Comparison of ENCODE assay signal across 21 cellular contexts in the genomic region with DNA sequence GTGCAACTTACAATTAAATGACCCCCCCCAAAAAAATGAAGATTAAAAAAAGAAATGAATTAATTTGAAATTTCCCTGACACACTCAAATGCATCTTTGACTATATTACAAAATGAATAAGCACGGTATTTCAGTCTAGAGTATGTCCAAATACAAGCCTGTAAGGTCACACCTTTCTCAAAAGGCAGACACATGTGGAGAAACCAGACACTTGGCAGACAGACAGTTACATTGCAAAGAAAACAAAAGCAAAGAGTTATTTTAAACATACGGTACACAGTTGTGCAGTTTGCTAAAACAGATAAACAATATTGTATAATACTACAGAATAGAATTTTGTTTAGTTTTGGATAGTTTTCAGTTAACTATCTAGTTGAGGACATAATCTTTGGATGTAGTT.
A peak's percentile ranks its signal among the peaks of the same experiment; 100 is the strongest.
DNase-seq lines count a peak whose midpoint lies in the region; ATAC-seq and TF ChIP-seq lines count a peak whose summit lies in the region.
"Had no signal": no experiment of that assay in that cellular context is flagged by ENCODE, and none has a peak within 500 bp of the region (broad histone marks: within the 10 kb centered on the region; RNA-seq: fewer than 3 reads in every experiment).

No MANE protein-coding gene starts in this region.

- H3K27me3 ChIP-seq in parathyroid adenoma (ENCODE audit: control insufficient read depth, insufficient read depth, low read length) = no peaks in the 10 kb centered on the region
- H3K27me3 ChIP-seq: gastroesophageal sphincter, sigmoid colon, suprapubic skin, uterus had no signal

- no peaks in the 10 kb centered on the region for H3K4me1 Mint-ChIP-seq in activated T-cell treated with anti-CD3 and anti-CD28 coated beads, Interleukin-2, amount 50 U/mL, for 24 hours (ENCODE audit: low read depth)
- H3K4me1 Mint-ChIP-seq in stimulated activated naive CD8-positive, alpha-beta T cell treated with anti-CD3 and anti-CD28 coated beads, Interleukin-15, amount 100 ng/mL, for 72 hours = no peaks in the 10 kb centered on the region

- no peak overlapping the region for H3K9ac ChIP-seq in parathyroid adenoma

- no peak for TF ChIP-seq CTCF in astrocyte of the spinal cord (IDR thresholded peaks at IDR 0.05; ENCODE audit: low read depth, low read length)
- TF ChIP-seq CTCF in fibroblast of villous mesenchyme (IDR thresholded peaks at IDR 0.05; ENCODE audit: insufficient read depth, low read depth, low read length) = no peak
- no peak for TF ChIP-seq CTCF in parathyroid adenoma (IDR thresholded peaks at IDR 0.05)

- DNase-seq in HCEC 1CT = peak; percentile 3
- DNase-seq in astrocyte of the spinal cord (ENCODE audit: low read depth, low spot score) = peak; percentile 34
- DNase-seq in fibroblast of villous mesenchyme (ENCODE audit: low read depth) = peak; percentile 88
- no peak for DNase-seq in NCI-H146 (lab: John Stamatoyannopoulos, UW)
- DNase-seq in cerebellum (ENCODE audit: low spot score) = no peak
- DNase-seq in activated T-cell treated with anti-CD3 and anti-CD28 coated beads, Interleukin-2, amount 50 U/mL, for 24 hours = no peak
- DNase-seq in stimulated activated naive CD8-positive, alpha-beta T cell treated with anti-CD3 and anti-CD28 coated beads, Interleukin-15, amount 100 ng/mL, for 72 hours = no peak
- DNase-seq: activated CD4-positive, alpha-beta T cell treated with anti-CD3 and anti-CD28 coated beads, Interleukin-2, amount 50 U/mL, for 48 hours; activated CD8-positive, alpha-beta memory T cell treated with anti-CD3 and anti-CD28 coated beads, Interleukin-2, amount 50 U/mL, for 48 hours; activated effector memory CD4-positive, alpha-beta T cell treated with Interleukin-2 at 50 U/mL for 16 hours; NCI-H524 treated with DMSO at 0.1 percent for 48 hours; sigmoid colon; uterus had no signal

- H3K27ac ChIP-seq in parathyroid adenoma = no peak overlapping the region
- H3K27ac ChIP-seq: C4-2B, gastroesophageal sphincter, suprapubic skin, uterus, VCaP had no signal

- in situ Hi-C loops in astrocyte of the spinal cord (cut with HindIII; ENCODE audit: low sequenced_read_pairs) = no loop called here

- H3K27me3 Mint-ChIP-seq in activated T-cell treated with anti-CD3 and anti-CD28 coated beads, Interleukin-2, amount 50 U/mL, for 24 hours = no peaks in the 10 kb centered on the region
- H3K27me3 Mint-ChIP-seq in stimulated activated naive CD8-positive, alpha-beta T cell treated with anti-CD3 and anti-CD28 coated beads, Interleukin-15, amount 100 ng/mL, for 72 hours = no peaks in the 10 kb centered on the region
- H3K27me3 Mint-ChIP-seq: dendritic cell treated with granulocyte-macrophage colony-stimulating factor and Interleukin-4, amounts not matched to agents 40 ng/mL and 50 ng/mL, for 4 days; progenitor cell of endocrine pancreas had no signal

- peak overlapping the region; percentile 14 for H2AFZ ChIP-seq in parathyroid adenoma

- no peaks in the 10 kb centered on the region for H3K9me3 Mint-ChIP-seq in activated T-cell treated with anti-CD3 and anti-CD28 coated beads, Interleukin-2, amount 50 U/mL, for 24 hours
- H3K9me3 Mint-ChIP-seq in stimulated activated naive CD8-positive, alpha-beta T cell treated with anti-CD3 and anti-CD28 coated beads, Interleukin-15, amount 100 ng/mL, for 72 hours = peaks cover 4 to 5% of the 10 kb centered on the region in 2 donors
- H3K9me3 Mint-ChIP-seq: nephron had no signal

- no peak for ATAC-seq in stimulated activated naive CD8-positive, alpha-beta T cell treated with anti-CD3 and anti-CD28 coated beads, Interleukin-15, amount 100 ng/mL, for 72 hours
- ATAC-seq: gastroesophageal sphincter had no signal

- no peak overlapping the region for H3K27ac Mint-ChIP-seq in activated T-cell treated with anti-CD3 and anti-CD28 coated beads, Interleukin-2, amount 50 U/mL, for 24 hours
- no peak overlapping the region for H3K27ac Mint-ChIP-seq in stimulated activated naive CD8-positive, alpha-beta T cell treated with anti-CD3 and anti-CD28 coated beads, Interleukin-15, amount 100 ng/mL, for 72 hours
- H3K27ac Mint-ChIP-seq: dendritic cell treated with granulocyte-macrophage colony-stimulating factor and Interleukin-4, amounts not matched to agents 40 ng/mL and 50 ng/mL, for 4 days; nephron; progenitor cell of endocrine pancreas had no signal

- no peaks in the 10 kb centered on the region for H3K79me2 ChIP-seq in parathyroid adenoma

- H3K36me3 ChIP-seq in parathyroid adenoma (ENCODE audit: control insufficient read depth, insufficient read depth, low read length) = no peaks in the 10 kb centered on the region
- H3K36me3 ChIP-seq: sigmoid colon, suprapubic skin, uterus had no signal

- peaks cover 11% of the 10 kb centered on the region for H3K4me1 ChIP-seq in parathyroid adenoma

- no peak overlapping the region for H3K4me3 Mint-ChIP-seq in activated T-cell treated with anti-CD3 and anti-CD28 coated beads, Interleukin-2, amount 50 U/mL, for 24 hours
- H3K4me3 Mint-ChIP-seq in stimulated activated naive CD8-positive, alpha-beta T cell treated with anti-CD3 and anti-CD28 coated beads, Interleukin-15, amount 100 ng/mL, for 72 hours = no peak overlapping the region
- H3K4me3 Mint-ChIP-seq: dendritic cell treated with granulocyte-macrophage colony-stimulating factor and Interleukin-4, amounts not matched to agents 40 ng/mL and 50 ng/mL, for 4 days; nephron had no signal

- H3K4me2 ChIP-seq in parathyroid adenoma (ENCODE audit: low read length) = no peak overlapping the region

- H3K4me3 ChIP-seq in astrocyte of the spinal cord (ENCODE audit: low read depth, low read length) (no peak overlapping the region), fibroblast of villous mesenchyme (ENCODE audit: low read depth, low read length) (no peak overlapping the region), parathyroid adenoma (ENCODE audit: low read depth, low read length) (no peak overlapping the region)
- H3K4me3 ChIP-seq: gastroesophageal sphincter, sigmoid colon, suprapubic skin, uterus had no signal

- peaks cover 30% of the 10 kb centered on the region for H3K36me3 Mint-ChIP-seq in activated T-cell treated with anti-CD3 and anti-CD28 coated beads, Interleukin-2, amount 50 U/mL, for 24 hours (ENCODE audit: low read depth)

- H3K9me3 ChIP-seq in parathyroid adenoma (ENCODE audit: control insufficient read depth, low read length) = no peaks in the 10 kb centered on the region
- H3K9me3 ChIP-seq: gastroesophageal sphincter, sigmoid colon, suprapubic skin, uterus had no signal

Comparison
In these comparisons a context has a peak if more than half of its experiments do, and no peak if none do; other contexts are left out.
1. DNase-seq: peak in HCEC 1CT (single experiment), astrocyte of the spinal cord (single experiment) and fibroblast of villous mesenchyme (single experiment); none in NCI-H146 (single experiment), cerebellum (single experiment), activated T-cell treated with anti-CD3 and anti-CD28 coated beads, Interleukin-2, amount 50 U/mL, for 24 hours (single experiment) and stimulated activated naive CD8-positive, alpha-beta T cell treated with anti-CD3 and anti-CD28 coated beads, Interleukin-15, amount 100 ng/mL, for 72 hours (0 of 2).